Comparison of ENCODE assay signal across 9 cellular contexts in genomic region chr1:200038645-200038986, GRCh38. TPM values are rescaled to one million over a fixed set of nuclear protein-coding genes. Genes with fewer than 3 reads are reported as not detected.
DNase-seq lines count a peak whose midpoint lies in the region; ATAC-seq and TF ChIP-seq lines count a peak whose summit lies in the region.
"Had no signal": no experiment of that assay in that cellular context is flagged by ENCODE, and none has a peak within 500 bp of the region (broad histone marks: within the 10 kb centered on the region; RNA-seq: fewer than 3 reads in every experiment).

No MANE protein-coding gene starts in this region.

- H3K27ac Mint-ChIP-seq in WTC11, result peak overlapping the region; percentile 95

- H3K27me3 ChIP-seq in H7 (ENCODE audit: control insufficient read depth, insufficient read depth, low read length), result peaks cover 86% of the 10 kb centered on the region

- no peaks in the 10 kb centered on the region for H3K9me3 Mint-ChIP-seq in WTC11

- peaks cover 32% of the 10 kb centered on the region for H3K4me1 Mint-ChIP-seq in WTC11

- H3K27ac ChIP-seq in skin epidermis, result peak overlapping the region in 1 of 21 experiments; percentile 28

- H3K4me3 Mint-ChIP-seq in WTC11, result no peak overlapping the region

- no peak for TF ChIP-seq CTCF in WTC11 (IDR thresholded peaks at IDR 0.05)

- POLR2A ChIA-PET in WTC11 (lab: Charles Lee), result interaction anchor here (0.9 to 1.6 kb wide), 2 partner anchors 10 kb away, joined by 3 to 7 read pairs; no protein-coding TSS in a partner anchor

- intact Hi-C loops in head of caudate nucleus (cut with DNase I), result no loop called here

- H3K4me3 ChIP-seq in H7 (ENCODE audit: insufficient read depth, low read depth, low read length), result peak overlapping the region; percentile 86
- H3K4me3 ChIP-seq in skin epidermis, result peak overlapping the region in 4 of 7 experiments; percentile 35 to 39 (median 38)

- peak; percentile 96 for DNase-seq in H7
- peak; percentile 97 for DNase-seq in WTC11 (ENCODE audit: low spot score)
- DNase-seq in iris pigment epithelial cell (ENCODE audit: low read depth), result peak; percentile 27
- DNase-seq in SW480 (ENCODE audit: low spot score), result no peak
- DNase-seq in head of caudate nucleus, result no peak

- H3K36me3 Mint-ChIP-seq in WTC11, result peaks cover under 1% of the 10 kb centered on the region

- H3K27me3 Mint-ChIP-seq in WTC11 (ENCODE audit: low read depth), result peaks cover 36% of the 10 kb centered on the region

- peak; percentile 66 for ATAC-seq in WTC11
- no peak for ATAC-seq in HG03280 (IDR thresholded peaks at IDR 0.05; ENCODE audit: unreplicated experiment)
- no peak for ATAC-seq in HG03025 (IDR thresholded peaks at IDR 0.05; ENCODE audit: low FRiP score, unreplicated experiment)

- CTCF ChIA-PET in WTC11 (lab: Charles Lee), result interaction anchor here (0.8 to 2.2 kb wide), 4 partner anchors 9 to 468 kb away, joined by 3 to 8 read pairs (median 4); no protein-coding TSS in a partner anchor

- H3K36me3 ChIP-seq in H7 (replicated peaks; ENCODE audit: control insufficient read depth, insufficient read depth, low read length), result no peaks in the 10 kb centered on the region

TF ChIP-seq in WTC11, 78 proteins besides CTCF, POLR2A, EP300 and RAD21:
- TF ChIP-seq GABPB1 (CRISPR knock-in tag; IDR thresholded peaks at IDR 0.05) (no peak), NFE2L1 (CRISPR knock-in tag; IDR thresholded peaks at IDR 0.05) (no peak), USF1 (CRISPR knock-in tag; IDR thresholded peaks at IDR 0.05) (peak; percentile 40; the same call in 1 of the 2 replicates), ESRRA (CRISPR knock-in tag; IDR thresholded peaks at IDR 0.05; ENCODE audit: borderline replicate concordance) (no peak), NFYB (CRISPR knock-in tag; conservative IDR thresholded peaks at IDR 0.05; ENCODE audit: low read depth) (peak; percentile 44; the same call in 1 of the 2 replicates)
- TF ChIP-seq, protein P1, sequence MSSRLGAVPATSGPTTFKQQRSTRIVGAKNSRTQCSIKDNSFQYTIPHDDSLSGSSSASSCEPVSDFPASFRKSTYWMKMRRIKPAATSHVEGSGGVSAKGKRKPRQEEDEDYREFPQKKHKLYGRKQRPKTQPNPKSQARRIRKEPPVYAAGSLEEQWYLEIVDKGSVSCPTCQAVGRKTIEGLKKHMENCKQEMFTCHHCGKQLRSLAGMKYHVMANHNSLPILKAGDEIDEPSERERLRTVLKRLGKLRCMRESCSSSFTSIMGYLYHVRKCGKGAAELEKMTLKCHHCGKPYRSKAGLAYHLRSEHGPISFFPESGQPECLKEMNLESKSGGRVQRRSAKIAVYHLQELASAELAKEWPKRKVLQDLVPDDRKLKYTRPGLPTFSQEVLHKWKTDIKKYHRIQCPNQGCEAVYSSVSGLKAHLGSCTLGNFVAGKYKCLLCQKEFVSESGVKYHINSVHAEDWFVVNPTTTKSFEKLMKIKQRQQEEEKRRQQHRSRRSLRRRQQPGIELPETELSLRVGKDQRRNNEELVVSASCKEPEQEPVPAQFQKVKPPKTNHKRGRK (CRISPR knock-in tag; IDR thresholded peaks at IDR 0.05; ENCODE audit: borderline replicate concordance), result no peak
- TF ChIP-seq, protein P2, sequence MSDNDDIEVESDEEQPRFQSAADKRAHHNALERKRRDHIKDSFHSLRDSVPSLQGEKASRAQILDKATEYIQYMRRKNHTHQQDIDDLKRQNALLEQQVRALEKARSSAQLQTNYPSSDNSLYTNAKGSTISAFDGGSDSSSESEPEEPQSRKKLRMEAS (CRISPR knock-in tag; IDR thresholded peaks at IDR 0.05), result peak; percentile 67; the same call in 1 of the 2 replicates
- TF ChIP-seq, protein P3, sequence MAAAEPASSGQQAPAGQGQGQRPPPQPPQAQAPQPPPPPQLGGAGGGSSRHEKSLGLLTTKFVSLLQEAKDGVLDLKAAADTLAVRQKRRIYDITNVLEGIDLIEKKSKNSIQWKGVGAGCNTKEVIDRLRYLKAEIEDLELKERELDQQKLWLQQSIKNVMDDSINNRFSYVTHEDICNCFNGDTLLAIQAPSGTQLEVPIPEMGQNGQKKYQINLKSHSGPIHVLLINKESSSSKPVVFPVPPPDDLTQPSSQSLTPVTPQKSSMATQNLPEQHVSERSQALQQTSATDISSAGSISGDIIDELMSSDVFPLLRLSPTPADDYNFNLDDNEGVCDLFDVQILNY (CRISPR knock-in tag; IDR thresholded peaks at IDR 0.05), result no peak

RNA-seq across cellular contexts. Expression of gene NR5A2, which starts 11.1 kb away (rescaled TPM):
- total RNA-seq in H7 (2014; rRNA removed; shearing (Covaris generic)), result 13.2 and 13.9 TPM in 2 replicates
- total RNA-seq in WTC11 (2021), result 13.6 to 22.3 TPM (median 17.8 TPM) in 3 replicates
- total RNA-seq: T-helper 2 cell treated with Interferon-gamma antibody and Interleukin-4, amounts not matched to agents 100 ng/mL and 5 ng/mL, for 36 hours had no signal

Comparison
In these comparisons a context has a peak if more than half of its experiments do, and no peak if none do; other contexts are left out.
1. DNase-seq: peak in H7 (single experiment), WTC11 (single experiment) and iris pigment epithelial cell (single experiment); none in SW480 (single experiment) and head of caudate nucleus (0 of 42).